1 cellular context compared by ENCODE assay signal in genomic region chr2:11657195-11657594, GRCh38.
TF ChIP-seq lines count a peak whose summit lies in the region.

No MANE protein-coding gene starts in this region.

TF ChIP-seq in H1, 55 proteins besides CTCF, POLR2A, EP300 and RAD21:
- TF ChIP-seq MAX (IDR thresholded peaks at IDR 0.05) (no peak), SP2 (IDR thresholded peaks at IDR 0.05; ENCODE audit: low read length) (no peak)
